In genomic region chr1:159941139-159941866, GRCh38 we compare ENCODE assay signal across 19 cellular contexts. TPM values are rescaled to one million over a fixed set of nuclear protein-coding genes. Genes with fewer than 3 reads are reported as not detected.
A peak's percentile ranks its signal among the peaks of the same experiment; 100 is the strongest.
DNase-seq lines count a peak whose midpoint lies in the region; ATAC-seq, FAIRE-seq and TF ChIP-seq lines count a peak whose summit lies in the region.
"Had no signal": no experiment of that assay in that cellular context is flagged by ENCODE, and none has a peak within 500 bp of the region (broad histone marks: within the 10 kb centered on the region; RNA-seq: fewer than 3 reads in every experiment).

No MANE protein-coding gene starts in this region.

- peak overlapping the region; percentile 85 for H3K27ac Mint-ChIP-seq in nephron progenitor cell
- H3K27ac Mint-ChIP-seq: activated naive CD4-positive, alpha-beta T cell treated with anti-CD3 and anti-CD28 coated beads, Interleukin-2, amount 10 ng/mL, durations not matched to agents 7 days and 5 days had no signal

- TF ChIP-seq EP300 in K562 (IDR thresholded peaks at IDR 0.05; ENCODE audit: low read length), result no peak

- no peak for TF ChIP-seq CTCF in HEK293 (tag by site-specific recombination; IDR thresholded peaks at IDR 0.05)
- TF ChIP-seq CTCF in K562 (IDR thresholded peaks at IDR 0.05 in 2 of 3, conservative IDR thresholded peaks at IDR 0.05 in 1 of 3; ENCODE audit: insufficient read depth in 2 of 3, low read depth in 1 of 3, low read length in 3 of 3), result no peak
- no peak for TF ChIP-seq CTCF in nephron progenitor cell (IDR thresholded peaks at IDR 0.05)

- no peaks in the 10 kb centered on the region for H3K9me1 ChIP-seq in K562 (ENCODE audit: control insufficient read depth, insufficient read depth, low read length)

- H2AFZ ChIP-seq in K562 (ENCODE audit: low read depth, low read length), result no peak overlapping the region

- BruUV-seq in K562 (replicated peaks; lab: Mats Ljungman, UMichigan), result no TSS peak

- intact Hi-C loops in K562 (cut with micrococcal nuclease), result no loop called here

- H3K27ac ChIP-seq in HEK293 (ENCODE audit: extremely low read depth, low read depth, low read length) (no peak overlapping the region), K562 (ENCODE audit: extremely low read depth, low read depth, low read length) (no peak overlapping the region)
- H3K27ac ChIP-seq: testis had no signal

- WGBS in K562 (ENCODE audit: insufficient coverage, low coverage, missing lambda C conversion rate), result 27% methylated on average over 10 of the region's 10 CpGs

- ATAC-seq in K562 (no peak), GM19463 (IDR thresholded peaks at IDR 0.05; ENCODE audit: unreplicated experiment) (no peak), GM18867 (IDR thresholded peaks at IDR 0.05; ENCODE audit: unreplicated experiment) (no peak)
- ATAC-seq: left ventricle myocardium superior had no signal

- in situ Hi-C loops in K562 (cut with MboI), result no loop called here

- H3K27me3 Mint-ChIP-seq in nephron progenitor cell (ENCODE audit: low read depth, poor library complexity), result peaks cover 15% of the 10 kb centered on the region

- POLR2A ChIA-PET in HEK293 (lab: Yijun Ruan, JAX) (interaction anchor here (1.6 kb wide), 1 partner anchor 18 kb away, joined by 3 read pairs; no protein-coding TSS in a partner anchor), K562 (lab: Yijun Ruan, JAX) (interaction anchor here (0.6 to 1.2 kb wide), 2 partner anchors 18 to 122 kb away, joined by 3 to 4 read pairs; no protein-coding TSS in a partner anchor)

- H3K27me3 ChIP-seq in K562 (ENCODE audit: control insufficient read depth in 2 of 2, insufficient read depth in 2 of 2, low read length in 2 of 2), result peaks cover 2 to 41% of the 10 kb centered on the region in 2 experiments
- H3K27me3 ChIP-seq: testis had no signal

- H3K4me1 ChIP-seq in HEK293 (ENCODE audit: control insufficient read depth, insufficient read depth, low read length) (no peaks in the 10 kb centered on the region), K562 (replicated peaks in 1 of 2; ENCODE audit: control insufficient read depth in 2 of 2, insufficient read depth in 2 of 2, low read length in 2 of 2) (peaks cover 7 to 25% of the 10 kb centered on the region in 2 experiments; a peak in 4 of 5 replicates)

- peaks cover 9% of the 10 kb centered on the region for H3K36me3 Mint-ChIP-seq in nephron progenitor cell (ENCODE audit: low read depth)
- H3K36me3 Mint-ChIP-seq: activated naive CD4-positive, alpha-beta T cell treated with anti-CD3 and anti-CD28 coated beads, Interleukin-2, amount 10 ng/mL, durations not matched to agents 7 days and 5 days had no signal

- CTCF ChIA-PET in HEK293 (lab: Yijun Ruan, JAX) (interaction anchor here (0.7 to 19.3 kb wide), 4 partner anchors 31 to 144 kb away, joined by 3 to 353 read pairs (median 4); no protein-coding TSS in a partner anchor), K562 (lab: Yijun Ruan, JAX; ENCODE audit: low intra/inter-chr PET ratio) (no interaction called here)

- TF ChIP-seq RAD21 in K562 (CRISPR knock-in tag; conservative IDR thresholded peaks at IDR 0.05 in 1 of 2, IDR thresholded peaks at IDR 0.05 in 1 of 2), result no peak

- H4K20me1 ChIP-seq in K562 (replicated peaks; ENCODE audit: control insufficient read depth, insufficient read depth, low read length), result peaks cover 7% of the 10 kb centered on the region; the same call in 1 of the 2 replicates

- peaks cover 84% of the 10 kb centered on the region for H3K4me1 Mint-ChIP-seq in nephron progenitor cell

- no peaks in the 10 kb centered on the region for H3K9me3 ChIP-seq in HEK293 (ENCODE audit: control insufficient read depth, insufficient read depth, low read depth, low read length)
- H3K9me3 ChIP-seq in K562 (replicated peaks; ENCODE audit: control insufficient read depth, insufficient read depth, low read depth, low read length), result no peaks in the 10 kb centered on the region
- H3K9me3 ChIP-seq: testis had no signal

- no peak overlapping the region for H3K4me3 ChIP-seq in HEK293 (ENCODE audit: low read depth, low read length)
- H3K4me3 ChIP-seq in K562, result no peak overlapping the region
- H3K4me3 ChIP-seq: testis had no signal

- no peaks in the 10 kb centered on the region for H3K79me2 ChIP-seq in K562 (ENCODE audit: control insufficient read depth, insufficient read depth, low read length)

- no peak overlapping the region for H3K9ac ChIP-seq in K562 (ENCODE audit: insufficient read depth in 1 of 2, low read depth in 2 of 2, low read length in 2 of 2)

- peak; percentile 31 for DNase-seq in DMS79 (lab: John Stamatoyannopoulos, UW)
- no peak for DNase-seq in K562 (ENCODE audit: extremely low read depth in 1 of 4, low spot score in 3 of 4)
- DNase-seq in nephron progenitor cell, result peak; percentile 34
- no peak for DNase-seq in ureter (ENCODE audit: low spot score)
- DNase-seq: activated CD4-positive, alpha-beta T cell treated with anti-CD3 and anti-CD28 coated beads, Interleukin-2, amount 50 U/mL, for 48 hours; activated naive CD4-positive, alpha-beta T cell treated with anti-CD3 and anti-CD28 coated beads, Interleukin-2, amount 10 ng/mL, durations not matched to agents 7 days and 5 days; cortex of kidney; left ventricle myocardium superior; MM.1S; NK-92 treated with Interleukin-12 subunit alpha and Interleukin-12 subunit beta, amount 100 ng/mL, for 24 hours; posterior cingulate gyrus; small intestine; testis had no signal

- no peaks in the 10 kb centered on the region for H3K9me3 Mint-ChIP-seq in nephron progenitor cell
- H3K9me3 Mint-ChIP-seq: activated naive CD4-positive, alpha-beta T cell treated with anti-CD3 and anti-CD28 coated beads, Interleukin-2, amount 10 ng/mL, durations not matched to agents 7 days and 5 days had no signal

- FAIRE-seq in K562 (lab: Jason Lieb, UNC), result no peak
- FAIRE-seq: frontal cortex, small intestine had no signal

- no peaks in the 10 kb centered on the region for H3K36me3 ChIP-seq in HEK293 (ENCODE audit: control insufficient read depth in 2 of 2, insufficient read depth in 1 of 2, low read length in 2 of 2)
- H3K36me3 ChIP-seq in K562 (ENCODE audit: control insufficient read depth, insufficient read depth, low read length), result no peaks in the 10 kb centered on the region

- H3K4me2 ChIP-seq in K562 (ENCODE audit: insufficient read depth, low read length), result no peak overlapping the region

- H3K4me3 Mint-ChIP-seq in nephron progenitor cell, result peak overlapping the region; percentile 62
- H3K4me3 Mint-ChIP-seq: activated naive CD4-positive, alpha-beta T cell treated with anti-CD3 and anti-CD28 coated beads, Interleukin-2, amount 10 ng/mL, durations not matched to agents 7 days and 5 days had no signal

- TF ChIP-seq POLR2A in K562 (conservative IDR thresholded peaks at IDR 0.05), result no peak

RNA-seq across cellular contexts. Expression of gene IGSF9, which starts 4.1 kb away (rescaled TPM):
- total RNA-seq in K562 (2011; cell fraction: chromatin; rRNA removed; ENCODE audit: low replicate concordance), result 0.28 TPM in 1 of 2 replicates, not detected in the other
- total RNA-seq in K562 (2011; cell fraction: nucleolus; rRNA removed), result 0.13 and 0.17 TPM in 2 replicates
- 0.15 and 0.29 TPM in 2 replicates for total RNA-seq in K562 (2011; cell fraction: nucleoplasm; rRNA removed)
- total RNA-seq in K562 (2014; rRNA removed) (0.09 and 0.24 TPM in 2 replicates), K562 (2014; rRNA removed; fragmentation: Illumina TruSeq; extraction: Trizol) (0.04 TPM in 1 of 2 replicates, not detected in the other), K562 (2015; rRNA removed; fragmentation: Illumina TruSeq; extraction: Trizol) (0.04 and 0.08 TPM in 2 replicates), K562 (2021) (0.29 and 0.34 TPM in 2 replicates), ureter (13.8 TPM)
- polyA plus RNA-seq in K562 (2011; rRNA removed) (0.03 and 0.09 TPM in 2 replicates), K562 (2014; fragmentation: Illumina TruSeq; extraction: Trizol) (0.19 and 0.22 TPM in 2 replicates), K562 (2014; fragmentation: Nextera tagmentation; extraction: Ambion mirVana) (under 1 TPM in 1 of 2 experiments, not detected in 1; 0.04 TPM), K562 (2014; rRNA removed) (0.25 and 0.31 TPM in 2 replicates)
- polyA plus RNA-seq in K562 (2011; cell fraction: cytosol; rRNA removed), result 0.07 and 0.12 TPM in 2 replicates
- 0.38 TPM in 2 replicates for polyA plus RNA-seq in K562 (2011; cell fraction: nucleus; rRNA removed)
- 0.18 and 0.26 TPM in 2 replicates for polyA plus RNA-seq in K562 (2012)
- 0.07 TPM in 1 of 2 replicates, not detected in the other for polyA minus RNA-seq in K562 (2011; rRNA and poly(A)+ RNA removed)
- 0.19 TPM in 1 of 2 replicates, not detected in the other for polyA minus RNA-seq in K562 (2011; cell fraction: cytosol; rRNA and poly(A)+ RNA removed)
- polyA minus RNA-seq in K562 (2011; cell fraction: nucleus; rRNA and poly(A)+ RNA removed), result 0.11 and 0.13 TPM in 2 replicates
- total RNA-seq: RPMI7951 had no signal

RNA-seq across cellular contexts. Expression of gene SLAMF9, which starts 12.7 kb away (rescaled TPM):
- total RNA-seq in K562 (2011; cell fraction: chromatin; rRNA removed; ENCODE audit: low replicate concordance), result not detected in 2 replicates
- total RNA-seq in K562 (2011; cell fraction: nucleolus; rRNA removed), result not detected in 2 replicates
- not detected in 2 replicates for total RNA-seq in K562 (2011; cell fraction: nucleoplasm; rRNA removed)
- total RNA-seq in K562 (2014; rRNA removed) (not detected in 2 replicates), K562 (2014; rRNA removed; fragmentation: Illumina TruSeq; extraction: Trizol) (not detected in 2 replicates), K562 (2015; rRNA removed; fragmentation: Illumina TruSeq; extraction: Trizol) (not detected in 2 replicates), K562 (2021) (not detected in 2 replicates), ureter (not detected)
- polyA plus RNA-seq in K562 (2011; rRNA removed) (0.13 TPM in 1 of 2 replicates, not detected in the other), K562 (2014; fragmentation: Illumina TruSeq; extraction: Trizol) (0.25 TPM in 1 of 2 replicates, not detected in the other), K562 (2014; fragmentation: Nextera tagmentation; extraction: Ambion mirVana) (under 1 TPM in 1 of 2 experiments, not detected in 1; 0.21 TPM), K562 (2014; rRNA removed) (not detected in 2 replicates)
- not detected in 2 replicates for polyA plus RNA-seq in K562 (2011; cell fraction: cytosol; rRNA removed)
- polyA plus RNA-seq in K562 (2011; cell fraction: nucleus; rRNA removed), result not detected in 2 replicates
- polyA plus RNA-seq in K562 (2012), result 0.19 TPM in 1 of 2 replicates, not detected in the other
- not detected in 2 replicates for polyA minus RNA-seq in K562 (2011; rRNA and poly(A)+ RNA removed)
- polyA minus RNA-seq in K562 (2011; cell fraction: cytosol; rRNA and poly(A)+ RNA removed), result not detected in 2 replicates
- not detected in 2 replicates for polyA minus RNA-seq in K562 (2011; cell fraction: nucleus; rRNA and poly(A)+ RNA removed)
- total RNA-seq: epithelial cell of proximal tubule, frontal cortex, left ventricle myocardium superior had no signal
- polyA plus RNA-seq: small intestine had no signal

RNA-seq across cellular contexts. Expression of gene TAGLN2, which starts 16.0 kb away (rescaled TPM):
- total RNA-seq in K562 (2011; cell fraction: chromatin; rRNA removed; ENCODE audit: low replicate concordance), result 38.5 and 101 TPM in 2 replicates
- total RNA-seq in K562 (2011; cell fraction: nucleolus; rRNA removed), result 100 and 103 TPM in 2 replicates
- total RNA-seq in K562 (2011; cell fraction: nucleoplasm; rRNA removed), result 95.8 and 128 TPM in 2 replicates
- total RNA-seq in K562 (2014; rRNA removed) (456 and 502 TPM in 2 replicates), K562 (2014; rRNA removed; fragmentation: Illumina TruSeq; extraction: Trizol) (180 and 192 TPM in 2 replicates), K562 (2015; rRNA removed; fragmentation: Illumina TruSeq; extraction: Trizol) (247 and 249 TPM in 2 replicates), K562 (2021) (498 and 506 TPM in 2 replicates), ureter (322 TPM)
- polyA plus RNA-seq in K562 (2011; rRNA removed) (414 and 518 TPM in 2 replicates), K562 (2014; fragmentation: Illumina TruSeq; extraction: Trizol) (565 and 573 TPM in 2 replicates), K562 (2014; fragmentation: Nextera tagmentation; extraction: Ambion mirVana) (100 to 1,000 TPM; 334 to 683 TPM), K562 (2014; rRNA removed) (455 and 456 TPM in 2 replicates)
- 883 and 1,031 TPM in 2 replicates for polyA plus RNA-seq in K562 (2011; cell fraction: cytosol; rRNA removed)
- polyA plus RNA-seq in K562 (2011; cell fraction: nucleus; rRNA removed), result 273 and 355 TPM in 2 replicates
- polyA plus RNA-seq in K562 (2012), result 571 and 615 TPM in 2 replicates
- 196 and 205 TPM in 2 replicates for polyA minus RNA-seq in K562 (2011; rRNA and poly(A)+ RNA removed)
- 239 and 243 TPM in 2 replicates for polyA minus RNA-seq in K562 (2011; cell fraction: cytosol; rRNA and poly(A)+ RNA removed)
- 47.4 and 74.8 TPM in 2 replicates for polyA minus RNA-seq in K562 (2011; cell fraction: nucleus; rRNA and poly(A)+ RNA removed)

RNA-seq across cellular contexts. Expression of gene CFAP45, which starts 41.3 kb away (rescaled TPM):
- 1.8 and 2.4 TPM in 2 replicates for total RNA-seq in K562 (2011; cell fraction: chromatin; rRNA removed; ENCODE audit: low replicate concordance)
- total RNA-seq in K562 (2011; cell fraction: nucleolus; rRNA removed), result 0.33 and 1.1 TPM in 2 replicates
- 1.2 and 2.4 TPM in 2 replicates for total RNA-seq in K562 (2011; cell fraction: nucleoplasm; rRNA removed)
- total RNA-seq in K562 (2014; rRNA removed) (1.2 and 1.5 TPM in 2 replicates), K562 (2014; rRNA removed; fragmentation: Illumina TruSeq; extraction: Trizol) (1.2 and 1.7 TPM in 2 replicates), K562 (2015; rRNA removed; fragmentation: Illumina TruSeq; extraction: Trizol) (0.94 and 1.4 TPM in 2 replicates), K562 (2021) (0.72 and 1.6 TPM in 2 replicates), ureter (1.6 TPM)
- polyA plus RNA-seq in K562 (2011; rRNA removed) (0.85 and 1.5 TPM in 2 replicates), K562 (2014; fragmentation: Illumina TruSeq; extraction: Trizol) (1.6 and 2.0 TPM in 2 replicates), K562 (2014; fragmentation: Nextera tagmentation; extraction: Ambion mirVana) (1 to 10 TPM in 1 of 2 experiments, under 1 TPM in 1; 0.65 to 1.3 TPM), K562 (2014; rRNA removed) (1.0 and 2.4 TPM in 2 replicates)
- 0.43 and 0.59 TPM in 2 replicates for polyA plus RNA-seq in K562 (2011; cell fraction: cytosol; rRNA removed)
- 0.97 and 1.1 TPM in 2 replicates for polyA plus RNA-seq in K562 (2011; cell fraction: nucleus; rRNA removed)
- 0.91 and 1.0 TPM in 2 replicates for polyA plus RNA-seq in K562 (2012)
- 1.6 and 1.8 TPM in 2 replicates for polyA minus RNA-seq in K562 (2011; rRNA and poly(A)+ RNA removed)
- 0.48 and 0.91 TPM in 2 replicates for polyA minus RNA-seq in K562 (2011; cell fraction: cytosol; rRNA and poly(A)+ RNA removed)
- 0.40 and 0.89 TPM in 2 replicates for polyA minus RNA-seq in K562 (2011; cell fraction: nucleus; rRNA and poly(A)+ RNA removed)

Comparison
In these comparisons a context has a peak if more than half of its experiments do, and no peak if none do; other contexts are left out.
1. DNase-seq: peak in DMS79 (single experiment) and nephron progenitor cell (single experiment); none in K562 (0 of 4) and ureter (single experiment).
2. RNA of gene IGSF9, which starts 4.1 kb away (total RNA-seq): 13.8 TPM in ureter (single experiment); 0.04 to 0.34 TPM in K562; every median in the first group is over 10 times any median in the second.